ENCODE assay signal across 1 cellular context in genomic region chrX:41350150-41350975, GRCh38.
A peak's percentile ranks its signal among the peaks of the same experiment; 100 is the strongest.
TF ChIP-seq lines count a peak whose summit lies in the region.

No MANE protein-coding gene starts in this region.

TF ChIP-seq in HEK293, 187 proteins besides CTCF, POLR2A, EP300 and RAD21 (continued from another document):
- TF ChIP-seq KLF17 (tag by site-specific recombination; IDR thresholded peaks at IDR 0.05) (no peak), ZNF146 (tag by site-specific recombination; IDR thresholded peaks at IDR 0.05) (no peak), ZBTB20 (tag by site-specific recombination; IDR thresholded peaks at IDR 0.05) (no peak), BCL11B (tag by site-specific recombination; IDR thresholded peaks at IDR 0.05; ENCODE audit: low read depth) (no peak), ZNF513 (tag by site-specific recombination; IDR thresholded peaks at IDR 0.05) (no peak), ZFP37 (tag by site-specific recombination; IDR thresholded peaks at IDR 0.05) (0 out of 2 replicates have a peak, but pooled peaks have one; percentile 53), PBX3 (CRISPR knock-in tag; IDR thresholded peaks at IDR 0.05) (no peak), ZNF658 (tag by site-specific recombination; IDR thresholded peaks at IDR 0.05) (no peak), MEIS1 (CRISPR knock-in tag; IDR thresholded peaks at IDR 0.05; ENCODE audit: borderline replicate concordance) (no peak), SCRT1 (tag by site-specific recombination; IDR thresholded peaks at IDR 0.05; ENCODE audit: borderline replicate concordance) (no peak), PRDM2 (tag by site-specific recombination; IDR thresholded peaks at IDR 0.05; ENCODE audit: borderline replicate concordance) (no peak), ZIC2 (tag by site-specific recombination; IDR thresholded peaks at IDR 0.05) (no peak)
